In genomic region chr4:183588169-183588675, GRCh38 we compare ENCODE assay signal across 1 cellular context.
TF ChIP-seq lines count a peak whose summit lies in the region.

No MANE protein-coding gene starts in this region.

TF ChIP-seq in liver, 16 proteins besides CTCF, POLR2A, EP300 and RAD21 (continued from another document):
- TF ChIP-seq ZBTB33 (IDR thresholded peaks at IDR 0.05), result no peak
- TF ChIP-seq HNF4G (IDR thresholded peaks at IDR 0.05), result no peak
- peak; percentile 40 for TF ChIP-seq SP1 (IDR thresholded peaks at IDR 0.05)
- TF ChIP-seq REST (IDR thresholded peaks at IDR 0.05), result no peak
- peak; percentile 16 for TF ChIP-seq HNF4A (conservative IDR thresholded peaks at IDR 0.05)
